In the genomic region with DNA sequence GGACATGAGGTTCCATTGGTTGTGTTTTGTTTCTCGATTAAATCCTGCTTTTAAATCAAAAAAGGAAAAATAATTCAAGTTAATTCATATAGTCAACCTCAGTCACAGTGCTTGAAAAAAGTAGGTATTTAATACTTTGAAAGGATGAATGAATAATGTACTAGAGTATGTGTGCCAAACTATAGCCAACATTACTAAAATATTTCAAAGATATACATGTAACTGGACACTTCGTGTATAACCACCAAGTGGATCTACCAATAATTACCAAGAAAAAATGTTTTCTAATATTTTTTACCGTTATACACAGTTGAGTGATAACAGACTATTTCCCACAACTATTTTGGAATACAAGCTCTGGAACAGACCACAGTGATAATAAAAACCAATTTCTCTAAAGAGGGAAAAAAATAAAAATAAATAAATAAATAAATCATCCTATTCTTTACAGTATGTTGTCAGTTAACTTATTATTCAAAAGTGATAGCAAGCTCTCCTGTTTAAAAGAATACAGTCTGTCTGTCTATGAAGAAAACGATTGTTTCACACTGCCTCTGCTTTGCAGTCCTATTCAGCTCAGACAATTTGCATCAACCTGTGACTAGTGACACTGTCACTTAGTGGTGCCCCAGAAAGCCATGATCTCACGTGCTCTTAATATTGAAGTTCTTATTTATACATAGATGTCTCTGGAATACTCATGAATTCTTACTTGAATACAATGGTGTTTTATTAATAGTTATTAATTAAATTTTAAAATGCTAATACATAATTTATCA, we compare ENCODE assay signal across 1 cellular context.
TF ChIP-seq lines count a peak whose summit lies in the region.

No MANE protein-coding gene starts in this region.

TF ChIP-seq in GM12878, 131 proteins besides CTCF, POLR2A, EP300 and RAD21 (continued from another document):
- TF ChIP-seq, protein P1, sequence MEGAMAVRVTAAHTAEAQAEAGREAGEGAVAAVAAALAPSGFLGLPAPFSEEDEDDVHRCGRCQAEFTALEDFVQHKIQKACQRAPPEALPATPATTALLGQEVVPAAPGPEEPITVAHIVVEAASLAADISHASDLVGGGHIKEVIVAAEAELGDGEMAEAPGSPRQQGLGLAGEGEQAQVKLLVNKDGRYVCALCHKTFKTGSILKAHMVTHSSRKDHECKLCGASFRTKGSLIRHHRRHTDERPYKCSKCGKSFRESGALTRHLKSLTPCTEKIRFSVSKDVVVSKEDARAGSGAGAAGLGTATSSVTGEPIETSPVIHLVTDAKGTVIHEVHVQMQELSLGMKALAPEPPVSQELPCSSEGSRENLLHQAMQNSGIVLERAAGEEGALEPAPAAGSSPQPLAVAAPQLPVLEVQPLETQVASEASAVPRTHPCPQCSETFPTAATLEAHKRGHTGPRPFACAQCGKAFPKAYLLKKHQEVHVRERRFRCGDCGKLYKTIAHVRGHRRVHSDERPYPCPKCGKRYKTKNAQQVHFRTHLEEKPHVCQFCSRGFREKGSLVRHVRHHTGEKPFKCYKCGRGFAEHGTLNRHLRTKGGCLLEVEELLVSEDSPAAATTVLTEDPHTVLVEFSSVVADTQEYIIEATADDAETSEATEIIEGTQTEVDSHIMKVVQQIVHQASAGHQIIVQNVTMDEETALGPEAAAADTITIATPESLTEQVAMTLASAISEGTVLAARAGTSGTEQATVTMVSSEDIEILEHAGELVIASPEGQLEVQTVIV (IDR thresholded peaks at IDR 0.05; ENCODE audit: borderline replicate concordance, partially characterized antibody): no peak
- TF ChIP-seq, protein P2, sequence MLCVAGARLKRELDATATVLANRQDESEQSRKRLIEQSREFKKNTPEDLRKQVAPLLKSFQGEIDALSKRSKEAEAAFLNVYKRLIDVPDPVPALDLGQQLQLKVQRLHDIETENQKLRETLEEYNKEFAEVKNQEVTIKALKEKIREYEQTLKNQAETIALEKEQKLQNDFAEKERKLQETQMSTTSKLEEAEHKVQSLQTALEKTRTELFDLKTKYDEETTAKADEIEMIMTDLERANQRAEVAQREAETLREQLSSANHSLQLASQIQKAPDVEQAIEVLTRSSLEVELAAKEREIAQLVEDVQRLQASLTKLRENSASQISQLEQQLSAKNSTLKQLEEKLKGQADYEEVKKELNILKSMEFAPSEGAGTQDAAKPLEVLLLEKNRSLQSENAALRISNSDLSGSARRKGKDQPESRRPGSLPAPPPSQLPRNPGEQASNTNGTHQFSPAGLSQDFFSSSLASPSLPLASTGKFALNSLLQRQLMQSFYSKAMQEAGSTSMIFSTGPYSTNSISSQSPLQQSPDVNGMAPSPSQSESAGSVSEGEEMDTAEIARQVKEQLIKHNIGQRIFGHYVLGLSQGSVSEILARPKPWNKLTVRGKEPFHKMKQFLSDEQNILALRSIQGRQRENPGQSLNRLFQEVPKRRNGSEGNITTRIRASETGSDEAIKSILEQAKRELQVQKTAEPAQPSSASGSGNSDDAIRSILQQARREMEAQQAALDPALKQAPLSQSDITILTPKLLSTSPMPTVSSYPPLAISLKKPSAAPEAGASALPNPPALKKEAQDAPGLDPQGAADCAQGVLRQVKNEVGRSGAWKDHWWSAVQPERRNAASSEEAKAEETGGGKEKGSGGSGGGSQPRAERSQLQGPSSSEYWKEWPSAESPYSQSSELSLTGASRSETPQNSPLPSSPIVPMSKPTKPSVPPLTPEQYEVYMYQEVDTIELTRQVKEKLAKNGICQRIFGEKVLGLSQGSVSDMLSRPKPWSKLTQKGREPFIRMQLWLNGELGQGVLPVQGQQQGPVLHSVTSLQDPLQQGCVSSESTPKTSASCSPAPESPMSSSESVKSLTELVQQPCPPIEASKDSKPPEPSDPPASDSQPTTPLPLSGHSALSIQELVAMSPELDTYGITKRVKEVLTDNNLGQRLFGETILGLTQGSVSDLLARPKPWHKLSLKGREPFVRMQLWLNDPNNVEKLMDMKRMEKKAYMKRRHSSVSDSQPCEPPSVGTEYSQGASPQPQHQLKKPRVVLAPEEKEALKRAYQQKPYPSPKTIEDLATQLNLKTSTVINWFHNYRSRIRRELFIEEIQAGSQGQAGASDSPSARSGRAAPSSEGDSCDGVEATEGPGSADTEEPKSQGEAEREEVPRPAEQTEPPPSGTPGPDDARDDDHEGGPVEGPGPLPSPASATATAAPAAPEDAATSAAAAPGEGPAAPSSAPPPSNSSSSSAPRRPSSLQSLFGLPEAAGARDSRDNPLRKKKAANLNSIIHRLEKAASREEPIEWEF (IDR thresholded peaks at IDR 0.05; ENCODE audit: insufficient replicate concordance, low read depth, low read length): no peak
- TF ChIP-seq MYC (IDR thresholded peaks at IDR 0.05; ENCODE audit: insufficient read depth, insufficient read length, insufficient replicate concordance, low read length, severe bottlenecking): no peak
- TF ChIP-seq, protein P3, sequence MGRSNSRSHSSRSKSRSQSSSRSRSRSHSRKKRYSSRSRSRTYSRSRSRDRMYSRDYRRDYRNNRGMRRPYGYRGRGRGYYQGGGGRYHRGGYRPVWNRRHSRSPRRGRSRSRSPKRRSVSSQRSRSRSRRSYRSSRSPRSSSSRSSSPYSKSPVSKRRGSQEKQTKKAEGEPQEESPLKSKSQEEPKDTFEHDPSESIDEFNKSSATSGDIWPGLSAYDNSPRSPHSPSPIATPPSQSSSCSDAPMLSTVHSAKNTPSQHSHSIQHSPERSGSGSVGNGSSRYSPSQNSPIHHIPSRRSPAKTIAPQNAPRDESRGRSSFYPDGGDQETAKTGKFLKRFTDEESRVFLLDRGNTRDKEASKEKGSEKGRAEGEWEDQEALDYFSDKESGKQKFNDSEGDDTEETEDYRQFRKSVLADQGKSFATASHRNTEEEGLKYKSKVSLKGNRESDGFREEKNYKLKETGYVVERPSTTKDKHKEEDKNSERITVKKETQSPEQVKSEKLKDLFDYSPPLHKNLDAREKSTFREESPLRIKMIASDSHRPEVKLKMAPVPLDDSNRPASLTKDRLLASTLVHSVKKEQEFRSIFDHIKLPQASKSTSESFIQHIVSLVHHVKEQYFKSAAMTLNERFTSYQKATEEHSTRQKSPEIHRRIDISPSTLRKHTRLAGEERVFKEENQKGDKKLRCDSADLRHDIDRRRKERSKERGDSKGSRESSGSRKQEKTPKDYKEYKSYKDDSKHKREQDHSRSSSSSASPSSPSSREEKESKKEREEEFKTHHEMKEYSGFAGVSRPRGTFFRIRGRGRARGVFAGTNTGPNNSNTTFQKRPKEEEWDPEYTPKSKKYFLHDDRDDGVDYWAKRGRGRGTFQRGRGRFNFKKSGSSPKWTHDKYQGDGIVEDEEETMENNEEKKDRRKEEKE (IDR thresholded peaks at IDR 0.05): no peak
- no peak for TF ChIP-seq TCF3 (IDR thresholded peaks at IDR 0.05; ENCODE audit: borderline replicate concordance, insufficient read depth, low read depth, low read length)
- TF ChIP-seq SUPT20H (IDR thresholded peaks at IDR 0.05; ENCODE audit: borderline replicate concordance, control insufficient read depth, low read depth, low read length): no peak
- TF ChIP-seq, protein P4, sequence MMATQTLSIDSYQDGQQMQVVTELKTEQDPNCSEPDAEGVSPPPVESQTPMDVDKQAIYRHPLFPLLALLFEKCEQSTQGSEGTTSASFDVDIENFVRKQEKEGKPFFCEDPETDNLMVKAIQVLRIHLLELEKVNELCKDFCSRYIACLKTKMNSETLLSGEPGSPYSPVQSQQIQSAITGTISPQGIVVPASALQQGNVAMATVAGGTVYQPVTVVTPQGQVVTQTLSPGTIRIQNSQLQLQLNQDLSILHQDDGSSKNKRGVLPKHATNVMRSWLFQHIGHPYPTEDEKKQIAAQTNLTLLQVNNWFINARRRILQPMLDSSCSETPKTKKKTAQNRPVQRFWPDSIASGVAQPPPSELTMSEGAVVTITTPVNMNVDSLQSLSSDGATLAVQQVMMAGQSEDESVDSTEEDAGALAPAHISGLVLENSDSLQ (IDR thresholded peaks at IDR 0.05): no peak
- no peak for TF ChIP-seq MEF2A (IDR thresholded peaks at IDR 0.05; ENCODE audit: insufficient read depth, low read depth, low read length)
- TF ChIP-seq JUNB (IDR thresholded peaks at IDR 0.05): no peak
- TF ChIP-seq, protein P5, sequence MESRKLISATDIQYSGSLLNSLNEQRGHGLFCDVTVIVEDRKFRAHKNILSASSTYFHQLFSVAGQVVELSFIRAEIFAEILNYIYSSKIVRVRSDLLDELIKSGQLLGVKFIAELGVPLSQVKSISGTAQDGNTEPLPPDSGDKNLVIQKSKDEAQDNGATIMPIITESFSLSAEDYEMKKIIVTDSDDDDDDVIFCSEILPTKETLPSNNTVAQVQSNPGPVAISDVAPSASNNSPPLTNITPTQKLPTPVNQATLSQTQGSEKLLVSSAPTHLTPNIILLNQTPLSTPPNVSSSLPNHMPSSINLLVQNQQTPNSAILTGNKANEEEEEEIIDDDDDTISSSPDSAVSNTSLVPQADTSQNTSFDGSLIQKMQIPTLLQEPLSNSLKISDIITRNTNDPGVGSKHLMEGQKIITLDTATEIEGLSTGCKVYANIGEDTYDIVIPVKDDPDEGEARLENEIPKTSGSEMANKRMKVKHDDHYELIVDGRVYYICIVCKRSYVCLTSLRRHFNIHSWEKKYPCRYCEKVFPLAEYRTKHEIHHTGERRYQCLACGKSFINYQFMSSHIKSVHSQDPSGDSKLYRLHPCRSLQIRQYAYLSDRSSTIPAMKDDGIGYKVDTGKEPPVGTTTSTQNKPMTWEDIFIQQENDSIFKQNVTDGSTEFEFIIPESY (IDR thresholded peaks at IDR 0.05): no peak
- TF ChIP-seq CEBPB (IDR thresholded peaks at IDR 0.05; ENCODE audit: borderline replicate concordance in 1 of 2, low read depth in 2 of 2, low read length in 2 of 2): no peak
- TF ChIP-seq, protein P6, sequence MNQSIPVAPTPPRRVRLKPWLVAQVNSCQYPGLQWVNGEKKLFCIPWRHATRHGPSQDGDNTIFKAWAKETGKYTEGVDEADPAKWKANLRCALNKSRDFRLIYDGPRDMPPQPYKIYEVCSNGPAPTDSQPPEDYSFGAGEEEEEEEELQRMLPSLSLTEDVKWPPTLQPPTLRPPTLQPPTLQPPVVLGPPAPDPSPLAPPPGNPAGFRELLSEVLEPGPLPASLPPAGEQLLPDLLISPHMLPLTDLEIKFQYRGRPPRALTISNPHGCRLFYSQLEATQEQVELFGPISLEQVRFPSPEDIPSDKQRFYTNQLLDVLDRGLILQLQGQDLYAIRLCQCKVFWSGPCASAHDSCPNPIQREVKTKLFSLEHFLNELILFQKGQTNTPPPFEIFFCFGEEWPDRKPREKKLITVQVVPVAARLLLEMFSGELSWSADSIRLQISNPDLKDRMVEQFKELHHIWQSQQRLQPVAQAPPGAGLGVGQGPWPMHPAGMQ (IDR thresholded peaks at IDR 0.05; ENCODE audit: borderline replicate concordance): no peak
- TF ChIP-seq TBL1XR1 (IDR thresholded peaks at IDR 0.05; ENCODE audit: low read depth, low read length): no peak
